In the genomic region with DNA sequence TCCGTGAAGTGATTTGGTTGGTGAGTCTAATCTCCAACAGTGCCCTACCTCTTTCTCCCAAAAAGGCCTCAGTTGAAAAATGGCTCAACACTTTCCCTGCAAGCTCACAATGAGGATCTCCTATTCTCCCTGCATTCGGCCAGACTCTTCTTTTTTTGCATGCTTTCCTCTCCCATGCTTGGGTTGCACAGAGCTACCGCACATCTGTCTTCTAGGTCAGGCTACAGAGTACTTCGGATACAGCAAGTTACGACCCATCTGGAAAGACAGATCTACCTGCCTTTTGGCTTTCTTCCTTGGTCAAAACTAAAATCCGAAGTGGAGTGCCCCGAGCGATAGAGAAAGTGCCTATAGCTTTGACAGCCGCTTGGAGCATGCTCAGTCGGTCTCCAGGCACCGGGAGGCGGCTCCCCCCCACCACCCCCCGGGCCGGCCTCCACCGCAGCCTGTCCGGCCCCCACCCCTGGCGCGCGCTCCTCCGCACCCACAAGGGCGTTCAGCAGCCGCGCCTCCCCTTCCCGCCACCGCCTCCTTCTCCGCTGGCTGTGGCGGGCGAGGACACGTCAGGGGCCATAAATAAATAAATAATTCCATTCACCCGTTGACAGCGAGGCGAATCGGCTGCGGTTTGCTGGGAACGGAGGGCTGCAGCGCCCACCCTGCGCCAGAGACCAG, we compare ENCODE assay signal across 8 cellular contexts. TPM values are rescaled to one million over a fixed set of nuclear protein-coding genes. Genes with fewer than 3 reads are reported as not detected.
DNase-seq lines count a peak whose midpoint lies in the region; ATAC-seq and TF ChIP-seq lines count a peak whose summit lies in the region.

A gene with protein sequence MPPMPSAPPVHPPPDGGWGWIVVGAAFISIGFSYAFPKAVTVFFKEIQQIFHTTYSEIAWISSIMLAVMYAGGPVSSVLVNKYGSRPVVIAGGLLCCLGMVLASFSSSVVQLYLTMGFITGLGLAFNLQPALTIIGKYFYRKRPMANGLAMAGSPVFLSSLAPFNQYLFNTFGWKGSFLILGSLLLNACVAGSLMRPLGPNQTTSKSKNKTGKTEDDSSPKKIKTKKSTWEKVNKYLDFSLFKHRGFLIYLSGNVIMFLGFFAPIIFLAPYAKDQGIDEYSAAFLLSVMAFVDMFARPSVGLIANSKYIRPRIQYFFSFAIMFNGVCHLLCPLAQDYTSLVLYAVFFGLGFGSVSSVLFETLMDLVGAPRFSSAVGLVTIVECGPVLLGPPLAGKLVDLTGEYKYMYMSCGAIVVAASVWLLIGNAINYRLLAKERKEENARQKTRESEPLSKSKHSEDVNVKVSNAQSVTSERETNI (plus strand): TSS at position 473 of the 675 bp plus-strand sequence. CDS start 108,773 bp downstream, outside the sequence.

- no peak for TF ChIP-seq EP300 in transverse colon (IDR thresholded peaks at IDR 0.05; ENCODE audit: low read depth)

- H3K27me3 ChIP-seq in adipocyte (replicated peaks; ENCODE audit: control insufficient read depth, insufficient read depth, low read length) = no peaks in the 10 kb centered on the region
- H3K27me3 ChIP-seq in heart left ventricle = no peaks in the 10 kb centered on the region
- no peaks in the 10 kb centered on the region for H3K27me3 ChIP-seq in transverse colon

- H3K9me3 ChIP-seq in adipocyte (ENCODE audit: control insufficient read depth, low read length) (no peaks in the 10 kb centered on the region), heart left ventricle (no peaks in the 10 kb centered on the region), transverse colon (no peaks in the 10 kb centered on the region)

- WGBS in heart left ventricle, 4 donors = 0 to 1% (median 1%) methylated on average over 23 to 37 of the region's 37 CpGs
- WGBS in transverse colon (ENCODE audit: low coverage in 1 of 2), 2 donors = 0 to 1% methylated on average over 9 to 19 of the region's 37 CpGs

- H3K9ac ChIP-seq in adipocyte (ENCODE audit: low read length) = peak within 1 kb of the TSS; percentile 94

- DNase-seq in GM12865 (ENCODE audit: low read depth) (peak; percentile 94), NCI-H1417 treated with DMSO at 0.1 percent for 48 hours (lab: John Stamatoyannopoulos, UW) (peak; percentile 68), T follicular helper cell (ENCODE audit: low read depth) (peak; percentile 65), adipocyte (ENCODE audit: low read depth) (peak; percentile 96), heart left ventricle (peak; percentile 90 to 96 (median 94)), pons (ENCODE audit: low spot score) (peak; percentile 83), transverse colon (peak; percentile 83)

- TF ChIP-seq CTCF in GM12865 (IDR thresholded peaks at IDR 0.05; ENCODE audit: insufficient read depth, low read depth, low read length, missing control alignments) (no peak), heart left ventricle (IDR thresholded peaks at IDR 0.05) (peak in 1 of 12 donors; percentile 14), transverse colon (IDR thresholded peaks at IDR 0.05) (no peak)

- H3K36me3 ChIP-seq in adipocyte (ENCODE audit: control insufficient read depth, insufficient read depth, low read length, severe bottlenecking) = no peaks in the 10 kb centered on the region
- no peaks in the 10 kb centered on the region for H3K36me3 ChIP-seq in heart left ventricle
- no peaks in the 10 kb centered on the region for H3K36me3 ChIP-seq in transverse colon

- peak within 1 kb of the TSS; percentile 80 to 98 (median 97) for H3K27ac ChIP-seq in heart left ventricle
- H3K27ac ChIP-seq in transverse colon = peak within 1 kb of the TSS; percentile 88 to 96 (median 94)

- in situ Hi-C loops in transverse colon (cut with MboI; ENCODE audit: low pct_ligation_motif_present in 1 of 4, low pct_unique_long_range_greater_than_20kb in 1 of 4, low sequenced_read_pairs in 3 of 4) = no loop called here

- H3K4me1 ChIP-seq in adipocyte (ENCODE audit: control insufficient read depth, insufficient read depth, low read length) (peaks cover 28% of the 10 kb centered on the region), heart left ventricle (peaks cover 0 to 41% (median 21%) of the 10 kb centered on the region in 12 donors), transverse colon (peaks cover 7 to 22% (median 12%) of the 10 kb centered on the region in 4 donors)

- TF ChIP-seq POLR2A in heart left ventricle (IDR thresholded peaks at IDR 0.05) (peak in 1 of 2 donors; percentile 29), transverse colon (IDR thresholded peaks at IDR 0.05) (no peak)

- H3K4me3 ChIP-seq in GM12865 (ENCODE audit: low read depth, low read length) (peak within 1 kb of the TSS; percentile 73), adipocyte (ENCODE audit: low read length) (peak within 1 kb of the TSS; percentile 97), heart left ventricle (peak within 1 kb of the TSS; percentile 61 to 87 (median 70)), transverse colon (peak within 1 kb of the TSS; percentile 13 to 61 (median 53))

- ATAC-seq in HG02678 (IDR thresholded peaks at IDR 0.05; ENCODE audit: unreplicated experiment) (peak; percentile 63), heart left ventricle (peak; percentile 82 to 92 (median 88))

- intact Hi-C loops in heart left ventricle (cut with DNase I) = loop anchor here in 6 of 10 donors (2.0 to 10.0 kb wide), 10 partner anchors 67 to 209 kb away; no protein-coding TSS in a partner anchor
- intact Hi-C loops in transverse colon (cut with DNase I; ENCODE audit: low total_unique reads) = no loop called here

RNA-seq across cellular contexts. Expression of the gene that starts here (rescaled TPM):
- 100 to 1,000 TPM in 8 of 9 donors, 10 to 100 TPM in 1; 60.6 to 227 (median 169) TPM for total RNA-seq in heart left ventricle
- 10 to 100 TPM; 18.4 to 19.0 TPM for polyA plus RNA-seq in heart left ventricle
- 10 to 100 TPM in 3 of 4 donors, under 1 TPM in 1; 0.80 to 29.9 (median 12.3) TPM for total RNA-seq in transverse colon

Comparison
In these comparisons a context has a peak if more than half of its experiments do, and no peak if none do; other contexts are left out.
1. Peak in every context shown above with its lines: DNase-seq, ATAC-seq, H3K4me3 ChIP-seq and H3K27ac ChIP-seq.